ENCODE assay signal across 9 cellular contexts in the genomic region with DNA sequence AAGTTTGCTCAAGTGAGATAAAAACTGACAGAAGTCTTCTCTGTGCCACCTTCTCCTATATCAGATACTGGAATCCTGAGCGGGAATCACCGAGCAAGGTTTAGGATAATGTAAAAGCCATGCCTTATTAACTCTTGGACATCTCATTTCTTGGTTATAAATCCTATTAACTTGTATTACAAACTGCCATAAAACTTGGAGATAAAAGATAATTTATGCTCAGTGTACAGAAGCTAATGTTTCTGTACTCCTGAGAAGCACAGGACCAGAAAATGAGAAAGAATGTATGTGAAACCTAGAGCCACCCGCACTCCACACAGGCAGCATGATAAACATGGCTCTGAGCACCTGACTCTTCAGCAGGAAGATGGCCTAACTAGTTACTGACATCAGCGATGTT.
"Had no signal": no experiment of that assay in that cellular context is flagged by ENCODE, and none has a peak within 500 bp of the region (broad histone marks: within the 10 kb centered on the region; RNA-seq: fewer than 3 reads in every experiment).

No MANE protein-coding gene starts in this region.

- H3K4me3 ChIP-seq: GM23248, HAP-1 had no signal

- H2AFZ ChIP-seq: GM23248 had no signal

- H3K36me3 ChIP-seq: HAP-1 had no signal

- DNase-seq: GM23248, GOT3, H7, HFFc6, KBM-7 had no signal

- H3K9ac ChIP-seq: GM23248 had no signal

- H3K4me1 ChIP-seq: HAP-1 had no signal

- H3K9me3 ChIP-seq: HAP-1 had no signal

- H3K27ac ChIP-seq: GM23248, HL-60 had no signal

- ATAC-seq: HCT116, HepG2 had no signal
